ENCODE assay signal across 8 cellular contexts in the genomic region with DNA sequence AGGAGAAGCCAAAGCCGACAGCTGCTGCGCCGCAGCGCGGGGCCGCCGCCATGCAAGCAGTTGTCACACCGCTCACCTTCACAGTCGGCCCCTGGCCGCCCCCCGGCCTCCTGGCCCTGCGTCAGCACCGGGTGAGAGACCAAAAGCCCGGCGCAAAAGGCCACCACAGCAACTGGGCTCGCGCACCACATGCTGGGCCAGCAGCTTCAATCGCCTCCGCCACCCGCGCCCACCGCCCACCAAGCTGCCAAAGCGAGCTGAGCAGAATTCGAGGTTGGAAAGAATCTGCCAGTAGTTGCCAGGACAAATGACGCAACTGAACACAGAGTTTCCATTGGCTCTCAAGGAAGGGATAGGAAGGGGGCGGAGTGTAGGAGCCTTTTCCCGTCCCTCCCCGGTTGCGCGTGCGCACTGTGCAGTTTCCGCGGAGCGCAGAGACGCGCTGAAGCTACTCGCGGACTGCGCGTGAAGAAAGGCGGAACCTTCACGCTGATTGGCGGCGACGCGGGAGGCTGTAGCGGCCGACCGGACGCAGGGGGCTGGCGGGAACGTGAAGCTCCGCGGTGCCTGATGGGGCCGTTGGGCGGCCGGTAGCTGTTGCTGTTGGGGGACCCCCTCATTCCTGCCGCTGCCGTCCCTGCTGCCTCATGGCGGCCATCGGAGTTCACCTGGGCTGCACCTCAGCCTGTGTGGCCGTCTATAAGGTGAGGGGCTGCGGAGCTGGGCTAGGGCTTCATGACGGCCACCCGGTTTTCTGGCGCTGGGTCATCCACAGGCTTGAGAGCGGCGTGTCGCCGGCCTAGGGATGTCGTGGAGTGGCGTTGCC. TPM values are rescaled to one million over a fixed set of nuclear protein-coding genes. Genes with fewer than 3 reads are reported as not detected.
A peak's percentile ranks its signal among the peaks of the same experiment; 100 is the strongest.
DNase-seq lines count a peak whose midpoint lies in the region; ATAC-seq and TF ChIP-seq lines count a peak whose summit lies in the region.

Gene CDNF (minus strand): TSS at position 282 of the 826 bp plus-strand sequence. CDS start 91 bp downstream, at position 191.
A gene with protein sequence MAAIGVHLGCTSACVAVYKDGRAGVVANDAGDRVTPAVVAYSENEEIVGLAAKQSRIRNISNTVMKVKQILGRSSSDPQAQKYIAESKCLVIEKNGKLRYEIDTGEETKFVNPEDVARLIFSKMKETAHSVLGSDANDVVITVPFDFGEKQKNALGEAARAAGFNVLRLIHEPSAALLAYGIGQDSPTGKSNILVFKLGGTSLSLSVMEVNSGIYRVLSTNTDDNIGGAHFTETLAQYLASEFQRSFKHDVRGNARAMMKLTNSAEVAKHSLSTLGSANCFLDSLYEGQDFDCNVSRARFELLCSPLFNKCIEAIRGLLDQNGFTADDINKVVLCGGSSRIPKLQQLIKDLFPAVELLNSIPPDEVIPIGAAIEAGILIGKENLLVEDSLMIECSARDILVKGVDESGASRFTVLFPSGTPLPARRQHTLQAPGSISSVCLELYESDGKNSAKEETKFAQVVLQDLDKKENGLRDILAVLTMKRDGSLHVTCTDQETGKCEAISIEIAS (plus strand): TSS at position 551 of the 826 bp plus-strand sequence. CDS start 97 bp downstream, at position 648.
A gene with protein sequence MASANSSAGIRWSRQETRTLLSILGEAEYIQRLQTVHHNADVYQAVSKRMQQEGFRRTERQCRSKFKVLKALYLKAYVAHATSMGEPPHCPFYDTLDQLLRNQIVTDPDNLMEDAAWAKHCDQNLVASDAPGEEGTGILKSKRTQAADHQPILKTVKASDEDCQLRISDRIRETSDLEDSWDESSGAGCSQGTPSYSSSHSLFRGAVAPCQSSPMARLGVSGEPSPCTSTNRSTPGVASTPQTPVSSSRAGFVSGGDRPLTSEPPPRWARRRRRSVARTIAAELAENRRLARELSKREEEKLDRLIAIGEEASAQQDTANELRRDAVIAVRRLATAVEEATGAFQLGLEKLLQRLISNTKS (plus strand): TSS at position 551 of the 826 bp plus-strand sequence. CDS start 3,979 bp downstream, outside the sequence.

- peaks cover 0 to 47% (median 9%) of the 10 kb centered on the region in 3 donors for H3K36me3 Mint-ChIP-seq in CD8-positive, alpha-beta memory T cell

- peaks cover 24 to 46% (median 43%) of the 10 kb centered on the region in 3 donors for H3K4me1 Mint-ChIP-seq in CD8-positive, alpha-beta memory T cell

- ATAC-seq in GM19468 (IDR thresholded peaks at IDR 0.05; ENCODE audit: extremely low read depth, unreplicated experiment) (peak; percentile 83), lower lobe of right lung (peak; percentile 98 to 99)

- intact Hi-C loops in lower lobe of right lung (cut with DNase I): no loop called here

- H3K4me3 Mint-ChIP-seq in CD8-positive, alpha-beta memory T cell: peak within 1 kb of the TSS; percentile 93 to 99 (median 96)

- H3K4me3 ChIP-seq in CD8-positive, alpha-beta memory T cell (ENCODE audit: low read length): peak within 1 kb of the TSS; percentile 93
- H3K4me3 ChIP-seq in lower lobe of right lung: peak within 1 kb of the TSS; percentile 73

- H3K27ac ChIP-seq in CD8-positive, alpha-beta memory T cell (ENCODE audit: low read depth, low read length): peak within 1 kb of the TSS; percentile 98
- H3K27ac ChIP-seq in lower lobe of right lung: peak within 1 kb of the TSS; percentile 89

- no peaks in the 10 kb centered on the region for H3K27me3 Mint-ChIP-seq in CD8-positive, alpha-beta memory T cell

- no peaks in the 10 kb centered on the region for H3K9me3 ChIP-seq in CD8-positive, alpha-beta memory T cell (ENCODE audit: low read length)
- no peaks in the 10 kb centered on the region for H3K9me3 ChIP-seq in lower lobe of right lung

- H3K27me3 ChIP-seq in CD8-positive, alpha-beta memory T cell (ENCODE audit: insufficient read depth, low read length, poor library complexity, severe bottlenecking): no peaks in the 10 kb centered on the region
- H3K27me3 ChIP-seq in lower lobe of right lung (ENCODE audit: low read depth): no peaks in the 10 kb centered on the region

- CTCF ChIA-PET in CD8-positive, alpha-beta memory T cell (lab: Charles Lee): interaction anchor here (0.6 to 3.0 kb wide), 17 partner anchors 10 to 641 kb away, joined by 3 to 13 read pairs (median 4); partner anchors contain the start of genes MEIG1 and SUV39H2

- peaks cover 23% of the 10 kb centered on the region for H3K36me3 ChIP-seq in CD8-positive, alpha-beta memory T cell (ENCODE audit: insufficient read depth, low read length)
- peaks cover 25% of the 10 kb centered on the region for H3K36me3 ChIP-seq in lower lobe of right lung

- peak within 1 kb of the TSS; percentile 86 to 99 (median 98) for H3K27ac Mint-ChIP-seq in CD8-positive, alpha-beta memory T cell

- TF ChIP-seq CTCF in lower lobe of right lung (IDR thresholded peaks at IDR 0.05): no peak

- peak; percentile 99 for DNase-seq in CD8-positive, alpha-beta memory T cell
- DNase-seq in HS-5 (ENCODE audit: low read depth) (peak; percentile 80), lower lobe of right lung (peak; percentile 99)
- peak; percentile 91 for DNase-seq in NK-92 treated with Interleukin-12 subunit alpha and Interleukin-12 subunit beta, amount 100 ng/mL, for 24 hours (lab: John Stamatoyannopoulos, UW)
- peak; percentile 99 for DNase-seq in activated CD8-positive, alpha-beta memory T cell treated with anti-CD3 and anti-CD28 coated beads for 24 hours
- DNase-seq in effector CD4-positive, alpha-beta T cell: peak; percentile 100
- peak; percentile 97 to 99 (median 98) for DNase-seq in stimulated activated CD4-positive, alpha-beta T cell treated with anti-CD3 and anti-CD28 coated beads, TNF-alpha, amount 100 ng/mL, for 24 hours (ENCODE audit: low read depth in 3 of 3)

- peaks cover 22% of the 10 kb centered on the region for H3K4me1 ChIP-seq in CD8-positive, alpha-beta memory T cell (ENCODE audit: insufficient read depth, low read length)
- peaks cover 18% of the 10 kb centered on the region for H3K4me1 ChIP-seq in lower lobe of right lung

- POLR2A ChIA-PET in CD8-positive, alpha-beta memory T cell (lab: Charles Lee): interaction anchor here (0.6 to 3.6 kb wide), 11 partner anchors 13 to 1997 kb away, joined by 3 to 35 read pairs (median 5); partner anchors contain the start of genes DCLRE1C, MEIG1, NMT2 and SUV39H2

- no peaks in the 10 kb centered on the region for H3K9me3 Mint-ChIP-seq in CD8-positive, alpha-beta memory T cell

RNA-seq across cellular contexts. Expression of gene CDNF, which starts in this region (rescaled TPM):
- total RNA-seq in CD8-positive, alpha-beta memory T cell: 1 to 10 TPM in 1 of 2 experiments, under 1 TPM in 1; 0.96 to 1.2 TPM
- 0.47 TPM for polyA plus RNA-seq in CD8-positive, alpha-beta memory T cell
- 1.3 TPM for total RNA-seq in lower lobe of right lung

RNA-seq across cellular contexts. Expression of the second gene that starts in this region (rescaled TPM):
- 10 to 100 TPM; 43.3 to 45.5 TPM for total RNA-seq in CD8-positive, alpha-beta memory T cell
- polyA plus RNA-seq in CD8-positive, alpha-beta memory T cell: 20.0 TPM
- 10.4 TPM for total RNA-seq in lower lobe of right lung

RNA-seq across cellular contexts. Expression of the third gene that starts in this region (rescaled TPM):
- 10 to 100 TPM; 28.5 to 30.4 TPM for total RNA-seq in CD8-positive, alpha-beta memory T cell
- polyA plus RNA-seq in CD8-positive, alpha-beta memory T cell: 8.7 TPM
- 8.0 TPM for total RNA-seq in lower lobe of right lung

Comparison
In these comparisons a context has a peak if more than half of its experiments do, and no peak if none do; other contexts are left out.
1. Peak in every context shown above with its lines: DNase-seq, ATAC-seq, H3K4me3 ChIP-seq and H3K27ac ChIP-seq.